In the genomic region with DNA sequence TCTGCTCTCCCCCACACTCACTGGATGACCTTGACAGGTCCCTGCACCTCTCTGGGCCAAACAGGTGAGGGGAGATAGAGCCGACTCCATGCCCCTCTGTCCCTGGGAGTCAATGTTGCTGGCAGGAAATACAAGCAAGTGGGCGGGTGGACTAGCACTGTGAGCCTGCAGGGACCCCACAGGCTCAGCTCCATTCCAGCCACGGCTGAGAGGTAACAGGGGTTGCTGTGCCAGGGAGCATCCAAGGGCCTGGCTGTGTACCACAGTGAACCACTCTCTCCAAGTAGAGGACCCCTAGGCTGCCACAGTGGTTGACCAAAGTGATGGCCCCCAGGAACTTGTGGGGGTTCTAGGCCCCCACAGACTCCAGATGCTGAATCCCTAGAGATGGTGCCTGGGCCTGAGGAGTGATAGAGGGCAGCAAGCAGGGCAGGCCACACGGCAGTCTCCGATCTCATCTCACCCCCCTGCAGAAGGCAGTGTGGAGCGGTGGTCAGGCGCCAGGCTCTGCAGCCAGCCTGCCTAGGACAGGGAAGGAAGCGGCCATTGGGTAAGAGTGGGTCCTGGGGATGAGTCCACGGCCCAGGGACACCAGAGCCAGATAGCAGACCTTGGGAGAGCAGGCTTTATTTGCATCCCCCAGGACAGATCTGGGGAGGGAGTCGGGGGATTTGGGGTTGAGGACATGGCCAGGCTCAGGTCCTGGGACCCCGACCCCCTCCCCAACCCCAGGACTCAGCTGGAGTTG, we compare ENCODE assay signal across 1 cellular context.
TF ChIP-seq lines count a peak whose summit lies in the region.

No MANE protein-coding gene starts in this region.

TF ChIP-seq in HCT116, 20 proteins besides CTCF, POLR2A, EP300 and RAD21:
- TF ChIP-seq JUND (IDR thresholded peaks at IDR 0.05) (no peak), EZH2 (IDR thresholded peaks at IDR 0.05) (no peak), SRF (IDR thresholded peaks at IDR 0.05; ENCODE audit: low read depth) (no peak), ZFX (IDR thresholded peaks at IDR 0.05) (no peak), TCF7L2 (IDR thresholded peaks at IDR 0.05; ENCODE audit: borderline replicate concordance, extremely low read depth, insufficient read depth, insufficient read length) (no peak), SP1 (IDR thresholded peaks at IDR 0.05; ENCODE audit: low read depth) (no peak), YY1 (IDR thresholded peaks at IDR 0.05; ENCODE audit: extremely low read depth, insufficient replicate concordance, low read depth, low read length) (no peak)
- TF ChIP-seq, protein P1, sequence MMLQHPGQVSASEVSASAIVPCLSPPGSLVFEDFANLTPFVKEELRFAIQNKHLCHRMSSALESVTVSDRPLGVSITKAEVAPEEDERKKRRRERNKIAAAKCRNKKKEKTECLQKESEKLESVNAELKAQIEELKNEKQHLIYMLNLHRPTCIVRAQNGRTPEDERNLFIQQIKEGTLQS (IDR thresholded peaks at IDR 0.05): no peak
- TF ChIP-seq, protein P2, sequence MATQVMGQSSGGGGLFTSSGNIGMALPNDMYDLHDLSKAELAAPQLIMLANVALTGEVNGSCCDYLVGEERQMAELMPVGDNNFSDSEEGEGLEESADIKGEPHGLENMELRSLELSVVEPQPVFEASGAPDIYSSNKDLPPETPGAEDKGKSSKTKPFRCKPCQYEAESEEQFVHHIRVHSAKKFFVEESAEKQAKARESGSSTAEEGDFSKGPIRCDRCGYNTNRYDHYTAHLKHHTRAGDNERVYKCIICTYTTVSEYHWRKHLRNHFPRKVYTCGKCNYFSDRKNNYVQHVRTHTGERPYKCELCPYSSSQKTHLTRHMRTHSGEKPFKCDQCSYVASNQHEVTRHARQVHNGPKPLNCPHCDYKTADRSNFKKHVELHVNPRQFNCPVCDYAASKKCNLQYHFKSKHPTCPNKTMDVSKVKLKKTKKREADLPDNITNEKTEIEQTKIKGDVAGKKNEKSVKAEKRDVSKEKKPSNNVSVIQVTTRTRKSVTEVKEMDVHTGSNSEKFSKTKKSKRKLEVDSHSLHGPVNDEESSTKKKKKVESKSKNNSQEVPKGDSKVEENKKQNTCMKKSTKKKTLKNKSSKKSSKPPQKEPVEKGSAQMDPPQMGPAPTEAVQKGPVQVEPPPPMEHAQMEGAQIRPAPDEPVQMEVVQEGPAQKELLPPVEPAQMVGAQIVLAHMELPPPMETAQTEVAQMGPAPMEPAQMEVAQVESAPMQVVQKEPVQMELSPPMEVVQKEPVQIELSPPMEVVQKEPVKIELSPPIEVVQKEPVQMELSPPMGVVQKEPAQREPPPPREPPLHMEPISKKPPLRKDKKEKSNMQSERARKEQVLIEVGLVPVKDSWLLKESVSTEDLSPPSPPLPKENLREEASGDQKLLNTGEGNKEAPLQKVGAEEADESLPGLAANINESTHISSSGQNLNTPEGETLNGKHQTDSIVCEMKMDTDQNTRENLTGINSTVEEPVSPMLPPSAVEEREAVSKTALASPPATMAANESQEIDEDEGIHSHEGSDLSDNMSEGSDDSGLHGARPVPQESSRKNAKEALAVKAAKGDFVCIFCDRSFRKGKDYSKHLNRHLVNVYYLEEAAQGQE (IDR thresholded peaks at IDR 0.05; ENCODE audit: low read depth): no peak
- TF ChIP-seq, protein P3, sequence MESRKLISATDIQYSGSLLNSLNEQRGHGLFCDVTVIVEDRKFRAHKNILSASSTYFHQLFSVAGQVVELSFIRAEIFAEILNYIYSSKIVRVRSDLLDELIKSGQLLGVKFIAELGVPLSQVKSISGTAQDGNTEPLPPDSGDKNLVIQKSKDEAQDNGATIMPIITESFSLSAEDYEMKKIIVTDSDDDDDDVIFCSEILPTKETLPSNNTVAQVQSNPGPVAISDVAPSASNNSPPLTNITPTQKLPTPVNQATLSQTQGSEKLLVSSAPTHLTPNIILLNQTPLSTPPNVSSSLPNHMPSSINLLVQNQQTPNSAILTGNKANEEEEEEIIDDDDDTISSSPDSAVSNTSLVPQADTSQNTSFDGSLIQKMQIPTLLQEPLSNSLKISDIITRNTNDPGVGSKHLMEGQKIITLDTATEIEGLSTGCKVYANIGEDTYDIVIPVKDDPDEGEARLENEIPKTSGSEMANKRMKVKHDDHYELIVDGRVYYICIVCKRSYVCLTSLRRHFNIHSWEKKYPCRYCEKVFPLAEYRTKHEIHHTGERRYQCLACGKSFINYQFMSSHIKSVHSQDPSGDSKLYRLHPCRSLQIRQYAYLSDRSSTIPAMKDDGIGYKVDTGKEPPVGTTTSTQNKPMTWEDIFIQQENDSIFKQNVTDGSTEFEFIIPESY (IDR thresholded peaks at IDR 0.05; ENCODE audit: extremely low read depth, insufficient replicate concordance, low read length): no peak
